Comparison of ENCODE assay signal across 12 cellular contexts in the genomic region with DNA sequence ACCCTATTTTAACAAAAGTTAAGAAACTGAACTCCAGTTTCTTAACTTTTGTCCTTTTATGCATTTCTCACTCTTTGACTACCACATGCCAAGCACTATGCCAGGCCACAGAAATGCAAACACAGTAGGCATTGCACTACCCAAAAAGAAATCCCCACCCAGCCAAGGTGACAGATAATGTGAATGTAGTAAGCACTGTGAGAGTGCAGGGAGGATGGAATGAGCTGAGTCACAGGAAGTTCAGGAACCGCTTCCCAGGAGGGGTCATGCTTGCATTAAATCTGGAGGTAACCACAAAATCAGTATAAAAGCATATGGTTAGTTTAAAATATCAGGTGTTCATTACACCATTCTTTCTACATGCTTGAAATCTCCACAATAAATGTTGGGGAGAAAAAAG. TPM values are rescaled to one million over a fixed set of nuclear protein-coding genes. Genes with fewer than 3 reads are reported as not detected.
DNase-seq lines count a peak whose midpoint lies in the region; ATAC-seq, FAIRE-seq and TF ChIP-seq lines count a peak whose summit lies in the region.
"Had no signal": no experiment of that assay in that cellular context is flagged by ENCODE, and none has a peak within 500 bp of the region (broad histone marks: within the 10 kb centered on the region; RNA-seq: fewer than 3 reads in every experiment).

No MANE protein-coding gene starts in this region.

- H4K20me1 ChIP-seq in osteoblast (ENCODE audit: insufficient read depth, low read length) = no peaks in the 10 kb centered on the region

- H3K27ac ChIP-seq in osteoblast (ENCODE audit: low read depth, low read length) = peak overlapping the region; percentile 85
- no peak overlapping the region for H3K27ac ChIP-seq in effector memory CD4-positive, alpha-beta T cell (ENCODE audit: insufficient read depth, low read length, poor library complexity, severe bottlenecking)
- H3K27ac ChIP-seq: cardiac muscle cell, Peyer's patch had no signal

- H3K4me1 ChIP-seq in osteoblast (ENCODE audit: insufficient read depth, low read length) = peaks cover 68% of the 10 kb centered on the region
- no peaks in the 10 kb centered on the region for H3K4me1 ChIP-seq in effector memory CD4-positive, alpha-beta T cell (ENCODE audit: control insufficient read depth, insufficient read depth, low read length, poor library complexity, severe bottlenecking)

- H3K36me3 ChIP-seq in bronchial epithelial cell (ENCODE audit: control insufficient read depth, insufficient read depth, low read length) (no peaks in the 10 kb centered on the region), osteoblast (ENCODE audit: insufficient read depth, low read length) (no peaks in the 10 kb centered on the region)
- no peaks in the 10 kb centered on the region for H3K36me3 ChIP-seq in effector memory CD4-positive, alpha-beta T cell (ENCODE audit: control insufficient read depth, insufficient read depth, low read length)
- H3K36me3 ChIP-seq: Peyer's patch had no signal

- FAIRE-seq in bronchial epithelial cell (lab: Jason Lieb, UNC) = peak; percentile 36

- no peak for TF ChIP-seq CTCF in bronchial epithelial cell (IDR thresholded peaks at IDR 0.05; ENCODE audit: insufficient read depth, low read length, severe bottlenecking)
- TF ChIP-seq CTCF in osteoblast (IDR thresholded peaks at IDR 0.05; ENCODE audit: extremely low read depth, low read depth, low read length) = no peak

- DNase-seq in NCI-H2081 (lab: John Stamatoyannopoulos, UW) (peak; percentile 26 to 51), NCI-H2081 treated with DMSO at 0.1 percent for 48 hours (lab: John Stamatoyannopoulos, UW) (no peak), NCI-H69 (lab: John Stamatoyannopoulos, UW) (peak; percentile 44), bronchial epithelial cell (ENCODE audit: low read depth) (peak; percentile 88), osteoblast (ENCODE audit: insufficient read length, low spot score, missing footprints) (peak; percentile 81), NOMO-1 treated with dmso at 0.1 percent for 144 hours (lab: John Stamatoyannopoulos, UW; ENCODE audit: unreplicated experiment) (no peak)
- DNase-seq in effector memory CD4-positive, alpha-beta T cell = no peak
- DNase-seq: 8988T, Peyer's patch had no signal

- H3K4me3 ChIP-seq in bronchial epithelial cell (ENCODE audit: low read depth, low read length) = no peak overlapping the region
- no peak overlapping the region for H3K4me3 ChIP-seq in osteoblast (ENCODE audit: insufficient read depth, low read length)
- H3K4me3 ChIP-seq in effector memory CD4-positive, alpha-beta T cell (ENCODE audit: insufficient read depth, low read depth, low read length, poor library complexity, severe bottlenecking) = no peak overlapping the region
- H3K4me3 ChIP-seq: cardiac muscle cell, Peyer's patch had no signal

- no peak for ATAC-seq in HG03520 (IDR thresholded peaks at IDR 0.05; ENCODE audit: unreplicated experiment)

- H3K27me3 ChIP-seq in bronchial epithelial cell (ENCODE audit: control insufficient read depth, insufficient read depth, low read length) = no peaks in the 10 kb centered on the region
- no peaks in the 10 kb centered on the region for H3K27me3 ChIP-seq in osteoblast (ENCODE audit: insufficient read depth, low read length)
- H3K27me3 ChIP-seq in effector memory CD4-positive, alpha-beta T cell (replicated peaks; ENCODE audit: control insufficient read depth, insufficient read depth, low read length, poor library complexity, severe bottlenecking) = no peaks in the 10 kb centered on the region
- H3K27me3 ChIP-seq: cardiac muscle cell, Peyer's patch had no signal

- no peaks in the 10 kb centered on the region for H3K9me3 ChIP-seq in osteoblast (ENCODE audit: low read depth, low read length)
- H3K9me3 ChIP-seq in effector memory CD4-positive, alpha-beta T cell (ENCODE audit: control insufficient read depth, low read length) = no peaks in the 10 kb centered on the region
- H3K9me3 ChIP-seq: Peyer's patch had no signal

- H3K4me2 ChIP-seq in osteoblast (ENCODE audit: insufficient read depth, low read length) = peak overlapping the region; percentile 11

- no peaks in the 10 kb centered on the region for H3K79me2 ChIP-seq in osteoblast (ENCODE audit: insufficient read depth, low read length)

- no peak overlapping the region for H2AFZ ChIP-seq in osteoblast (ENCODE audit: low read length)

RNA-seq across cellular contexts. Expression of a gene that starts 20.1 kb away (rescaled TPM):
- total RNA-seq in bronchial epithelial cell = 0.26 and 0.64 TPM in 2 replicates
- not detected in 2 replicates for total RNA-seq in osteoblast
- total RNA-seq: cardiac muscle cell, mononuclear cell, Peyer's patch had no signal

RNA-seq across cellular contexts. Expression of a gene that starts 27.8 kb away (rescaled TPM):
- total RNA-seq in bronchial epithelial cell (226 and 370 TPM in 2 replicates), osteoblast (109 and 121 TPM in 2 replicates)

RNA-seq across cellular contexts. Expression of a gene that starts 34.4 kb away (rescaled TPM):
- total RNA-seq in bronchial epithelial cell = 5.0 and 6.9 TPM in 2 replicates
- 22.1 and 30.9 TPM in 2 replicates for total RNA-seq in osteoblast

Comparison
In these comparisons a context has a peak if more than half of its experiments do, and no peak if none do; other contexts are left out.
1. DNase-seq: peak in NCI-H2081 (2 of 2), NCI-H69 (single experiment), bronchial epithelial cell (single experiment) and osteoblast (single experiment); none in NCI-H2081 treated with DMSO at 0.1 percent for 48 hours (single experiment), NOMO-1 treated with dmso at 0.1 percent for 144 hours (single experiment) and effector memory CD4-positive, alpha-beta T cell (0 of 3).